17 cellular contexts compared by ENCODE assay signal in genomic region chr17:52681486-52681885, GRCh38.
"Had no signal": no experiment of that assay in that cellular context is flagged by ENCODE, and none has a peak within 500 bp of the region (broad histone marks: within the 10 kb centered on the region; RNA-seq: fewer than 3 reads in every experiment).

No MANE protein-coding gene starts in this region.

- H3K4me1 ChIP-seq: foreskin keratinocyte, tibial nerve, vagina had no signal

- ATAC-seq: activated CD8-positive, alpha-beta memory T cell treated with anti-CD3 and anti-CD28 coated beads, Interleukin-2, amount 10 ng/mL, durations not matched to agents 7 days and 5 days; effector memory CD8-positive, alpha-beta T cell; foreskin keratinocyte; left ventricle myocardium superior; natural killer cell; stimulated activated naive B cell treated with anti-CD40 and anti-IgM and Interleukin-4, amounts not matched to agents 10 μg/mL and 1 μg/mL and 100 μg/mL, for 72 hours had no signal

- H3K27ac ChIP-seq: foreskin keratinocyte, neutrophil, tibial nerve, vagina, WERI-Rb-1 had no signal

- H3K4me3 ChIP-seq: tibial nerve, vagina had no signal

- H3K36me3 ChIP-seq: neutrophil, tibial nerve, vagina, WERI-Rb-1 had no signal

- H3K27me3 ChIP-seq: foreskin keratinocyte, neutrophil, tibial nerve, vagina had no signal

- DNase-seq: activated CD4-positive, alpha-beta memory T cell treated with anti-CD3 and anti-CD28 coated beads for 36 hours; activated CD8-positive, alpha-beta memory T cell treated with anti-CD3 and anti-CD28 coated beads, Interleukin-2, amount 10 ng/mL, durations not matched to agents 7 days and 5 days; activated effector memory CD4-positive, alpha-beta T cell treated with Interleukin-2 at 50 U/mL for 16 hours; activated naive CD4-positive, alpha-beta T cell treated with anti-CD3 and anti-CD28 coated beads, Interleukin-2, amount 50 U/mL, for 16 hours; activated T-cell treated with anti-CD3 and anti-CD28 coated beads, Interleukin-2, amount 50 U/mL, for 24 hours; dermis blood vessel endothelial cell; effector memory CD8-positive, alpha-beta T cell; foreskin keratinocyte; glutamatergic neuron; left ventricle myocardium superior; natural killer cell; stimulated activated CD4-positive, alpha-beta T cell treated with anti-CD3 and anti-CD28 coated beads, Interleukin-2, amount 100 ng/mL, for 48 hours; stimulated activated naive B cell treated with anti-CD40 and anti-IgM and Interleukin-4, amounts not matched to agents 10 μg/mL and 1 μg/mL and 100 μg/mL, for 72 hours; WERI-Rb-1 had no signal

- H3K9me3 ChIP-seq: neutrophil, vagina had no signal
